Comparison of ENCODE assay signal across 8 cellular contexts in the genomic region with DNA sequence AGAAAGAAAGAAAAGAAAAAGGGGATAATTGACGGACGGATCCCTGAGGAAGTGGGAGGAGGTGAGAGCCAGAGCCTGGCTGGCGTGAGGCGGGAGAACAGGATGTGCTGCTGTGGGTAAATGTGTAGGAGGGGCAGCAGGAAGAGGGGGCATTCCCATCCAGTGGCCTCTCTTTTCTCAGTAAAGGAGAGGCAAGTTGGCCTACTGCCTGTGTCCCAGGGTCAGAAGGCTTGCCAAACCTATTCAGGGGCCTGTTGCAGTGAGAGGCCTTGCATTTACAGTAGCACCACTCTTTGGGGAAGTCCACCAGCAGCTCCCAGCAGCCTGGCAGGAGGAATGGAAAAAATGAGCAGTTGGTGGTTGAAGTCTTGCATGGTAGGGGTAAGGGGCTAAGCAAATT. TPM values are rescaled to one million over a fixed set of nuclear protein-coding genes. Genes with fewer than 3 reads are reported as not detected.
DNase-seq lines count a peak whose midpoint lies in the region; ATAC-seq and TF ChIP-seq lines count a peak whose summit lies in the region.

No MANE protein-coding gene starts in this region.

- no peaks in the 10 kb centered on the region for H3K79me2 ChIP-seq in mammary epithelial cell (ENCODE audit: insufficient read depth, low read length)

- CTCF ChIA-PET in activated CD4-positive, alpha-beta memory T cell treated with anti-CD3 and anti-CD28 coated beads for 36 hours (lab: Charles Lee) = interaction anchor here (1.0 kb wide), 1 partner anchor 18 kb away, joined by 5 read pairs; no protein-coding TSS in a partner anchor
- CTCF ChIA-PET in activated CD4-positive, alpha-beta memory T cell treated with anti-CD3 and anti-CD28 coated beads, Interleukin-2, amount 10 ng/mL, durations not matched to agents 7 days and 5 days (lab: Charles Lee) = interaction anchor here (1.3 to 1.6 kb wide), 5 partner anchors 19 to 94 kb away, joined by 3 to 4 read pairs (median 3); no protein-coding TSS in a partner anchor
- CTCF ChIA-PET in mammary epithelial cell (lab: Charles Lee; ENCODE audit: low non-redundant PET) = no interaction called here

- H3K9me3 Mint-ChIP-seq in activated CD4-positive, alpha-beta memory T cell treated with anti-CD3 and anti-CD28 coated beads for 36 hours = no peaks in the 10 kb centered on the region
- no peaks in the 10 kb centered on the region for H3K9me3 Mint-ChIP-seq in activated CD4-positive, alpha-beta memory T cell treated with anti-CD3 and anti-CD28 coated beads, Interleukin-2, amount 10 ng/mL, durations not matched to agents 7 days and 5 days

- H3K9me3 ChIP-seq in mammary epithelial cell (replicated peaks; ENCODE audit: insufficient read depth, low read length) (no peaks in the 10 kb centered on the region), thyroid gland (no peaks in the 10 kb centered on the region)

- in situ Hi-C loops in mammary epithelial cell (cut with MboI; ENCODE audit: low sequenced_read_pairs in 2 of 2) = no loop called here

- no peaks in the 10 kb centered on the region for H3K27me3 ChIP-seq in mammary epithelial cell (ENCODE audit: insufficient read depth, low read length)
- H3K27me3 ChIP-seq in thyroid gland = no peaks in the 10 kb centered on the region

- H3K4me3 ChIP-seq in mammary epithelial cell (replicated peaks in 1 of 3; ENCODE audit: insufficient read depth in 1 of 3, low read depth in 2 of 3, low read length in 3 of 3) = no peak overlapping the region
- no peak overlapping the region for H3K4me3 ChIP-seq in thyroid gland (replicated peaks in 1 of 3)

- H3K4me2 ChIP-seq in mammary epithelial cell (ENCODE audit: insufficient read depth, low read depth, low read length) = no peak overlapping the region

- no CpG with 5 or more reads among the region's 4 CpGs for WGBS in mammary epithelial cell (ENCODE audit: low coverage, missing lambda C conversion rate)
- 62% methylated on average over 4 of the region's 4 CpGs for WGBS in thyroid gland, 2 donors

- H3K36me3 ChIP-seq in mammary epithelial cell (ENCODE audit: insufficient read depth, low read length) (no peaks in the 10 kb centered on the region), thyroid gland (no peaks in the 10 kb centered on the region)

- no peak overlapping the region for H3K4me3 Mint-ChIP-seq in activated CD4-positive, alpha-beta memory T cell treated with anti-CD3 and anti-CD28 coated beads for 36 hours
- H3K4me3 Mint-ChIP-seq in activated CD4-positive, alpha-beta memory T cell treated with anti-CD3 and anti-CD28 coated beads, Interleukin-2, amount 10 ng/mL, durations not matched to agents 7 days and 5 days = no peak overlapping the region

- H3K36me3 Mint-ChIP-seq in activated CD4-positive, alpha-beta memory T cell treated with anti-CD3 and anti-CD28 coated beads for 36 hours = peaks cover 1% of the 10 kb centered on the region
- H3K36me3 Mint-ChIP-seq in activated CD4-positive, alpha-beta memory T cell treated with anti-CD3 and anti-CD28 coated beads, Interleukin-2, amount 10 ng/mL, durations not matched to agents 7 days and 5 days (ENCODE audit: low read depth) = peaks cover 9% of the 10 kb centered on the region

- dilution Hi-C loops in mammary epithelial cell (cut with HindIII; ENCODE audit: low sequenced_read_pairs) = no loop called here

- intact Hi-C loops in activated CD4-positive, alpha-beta memory T cell treated with anti-CD3 and anti-CD28 coated beads for 36 hours (cut with micrococcal nuclease) = no loop called here
- intact Hi-C loops in mammary epithelial cell (cut with micrococcal nuclease) = no loop called here
- intact Hi-C loops in thyroid gland (cut with DNase I) = no loop called here

- H3K27me3 Mint-ChIP-seq in activated CD4-positive, alpha-beta memory T cell treated with anti-CD3 and anti-CD28 coated beads for 36 hours = no peaks in the 10 kb centered on the region
- H3K27me3 Mint-ChIP-seq in activated CD4-positive, alpha-beta memory T cell treated with anti-CD3 and anti-CD28 coated beads, Interleukin-2, amount 10 ng/mL, durations not matched to agents 7 days and 5 days = no peaks in the 10 kb centered on the region

- H3K4me1 Mint-ChIP-seq in activated CD4-positive, alpha-beta memory T cell treated with anti-CD3 and anti-CD28 coated beads for 36 hours (ENCODE audit: low read depth) = peaks cover 61% of the 10 kb centered on the region
- peaks cover 58% of the 10 kb centered on the region for H3K4me1 Mint-ChIP-seq in activated CD4-positive, alpha-beta memory T cell treated with anti-CD3 and anti-CD28 coated beads, Interleukin-2, amount 10 ng/mL, durations not matched to agents 7 days and 5 days

- peak overlapping the region; percentile 72 for H3K27ac Mint-ChIP-seq in activated CD4-positive, alpha-beta memory T cell treated with anti-CD3 and anti-CD28 coated beads for 36 hours
- H3K27ac Mint-ChIP-seq in activated CD4-positive, alpha-beta memory T cell treated with anti-CD3 and anti-CD28 coated beads, Interleukin-2, amount 10 ng/mL, durations not matched to agents 7 days and 5 days = no peak overlapping the region

- POLR2A ChIA-PET in activated CD4-positive, alpha-beta memory T cell treated with anti-CD3 and anti-CD28 coated beads for 36 hours (lab: Charles Lee) = interaction anchor here (1.3 kb wide), 1 partner anchor 18 kb away, joined by 3 read pairs; no protein-coding TSS in a partner anchor
- POLR2A ChIA-PET in activated CD4-positive, alpha-beta memory T cell treated with anti-CD3 and anti-CD28 coated beads, Interleukin-2, amount 10 ng/mL, durations not matched to agents 7 days and 5 days (lab: Charles Lee) = interaction anchor here (1.0 kb wide), 1 partner anchor 31 kb away, joined by 3 read pairs; the partner anchor contains the start of gene DDIT4

- H3K4me1 ChIP-seq in mammary epithelial cell (ENCODE audit: insufficient read depth, low read length) = peaks cover 36% of the 10 kb centered on the region
- peaks cover 46 to 58% of the 10 kb centered on the region in 2 donors for H3K4me1 ChIP-seq in thyroid gland

- TF ChIP-seq CTCF in mammary epithelial cell (conservative IDR thresholded peaks at IDR 0.05 in 1 of 2, IDR thresholded peaks at IDR 0.05 in 1 of 2; ENCODE audit: extremely low read depth in 1 of 2, insufficient read depth in 1 of 2, low read depth in 1 of 2, low read length in 2 of 2) (no peak), thyroid gland (IDR thresholded peaks at IDR 0.05) (no peak)

- H3K27ac ChIP-seq in mammary epithelial cell (ENCODE audit: insufficient read depth, low read depth, low read length) (peak overlapping the region; percentile 32), thyroid gland (peak overlapping the region; percentile 57 to 73 (median 71))

- BruUV-seq in mammary epithelial cell (replicated peaks; lab: Mats Ljungman, UMichigan) = no TSS peak

- H2AFZ ChIP-seq in mammary epithelial cell (ENCODE audit: low read depth, low read length) = peak overlapping the region; percentile 75

- no peaks in the 10 kb centered on the region for H4K20me1 ChIP-seq in mammary epithelial cell (ENCODE audit: insufficient read depth, low read length)

- peak; percentile 52 for DNase-seq in activated CD4-positive, alpha-beta memory T cell treated with anti-CD3 and anti-CD28 coated beads for 36 hours
- no peak for DNase-seq in activated CD4-positive, alpha-beta memory T cell treated with anti-CD3 and anti-CD28 coated beads, Interleukin-2, amount 10 ng/mL, durations not matched to agents 7 days and 5 days
- DNase-seq in mammary epithelial cell (no peak), lung microvascular endothelial cell (ENCODE audit: low read depth in 2 of 2) (peak; percentile 70 to 89), thyroid gland (peak; percentile 35 to 52), OCI-M2 (lab: John Stamatoyannopoulos, UW; ENCODE audit: unreplicated experiment) (no peak), NCI-H128 (lab: John Stamatoyannopoulos, UW; ENCODE audit: unreplicated experiment) (no peak)

- no peak for TF ChIP-seq POLR2A in thyroid gland (IDR thresholded peaks at IDR 0.05)

- no peak for ATAC-seq in HG03097 (IDR thresholded peaks at IDR 0.05; ENCODE audit: low FRiP score, unreplicated experiment)

- peak overlapping the region; percentile 26 for H3K9ac ChIP-seq in mammary epithelial cell (ENCODE audit: insufficient read depth, low read length)

RNA-seq across cellular contexts. Expression of gene ASCC1, which starts 26.6 kb away (rescaled TPM):
- total RNA-seq in activated CD4-positive, alpha-beta memory T cell treated with anti-CD3 and anti-CD28 coated beads for 36 hours = 10 to 100 TPM; 50.9 to 52.5 TPM
- 10 to 100 TPM; 35.5 to 36.2 TPM for total RNA-seq in activated CD4-positive, alpha-beta memory T cell treated with anti-CD3 and anti-CD28 coated beads, Interleukin-2, amount 10 ng/mL, durations not matched to agents 7 days and 5 days
- 10 to 100 TPM; 40.2 to 54.5 TPM for total RNA-seq in mammary epithelial cell
- polyA plus RNA-seq in mammary epithelial cell = 36.9 TPM
- polyA minus RNA-seq in mammary epithelial cell = 24.3 TPM
- total RNA-seq in lung microvascular endothelial cell = 21.0 and 22.4 TPM in 2 replicates
- 10 to 100 TPM; 26.7 to 30.3 (median 28.1) TPM for total RNA-seq in thyroid gland

RNA-seq across cellular contexts. Expression of gene ANAPC16, which starts 26.9 kb away (rescaled TPM):
- 100 to 1,000 TPM; 119 to 122 TPM for total RNA-seq in activated CD4-positive, alpha-beta memory T cell treated with anti-CD3 and anti-CD28 coated beads for 36 hours
- total RNA-seq in activated CD4-positive, alpha-beta memory T cell treated with anti-CD3 and anti-CD28 coated beads, Interleukin-2, amount 10 ng/mL, durations not matched to agents 7 days and 5 days = 100 to 1,000 TPM in 1 of 2 experiments, 10 to 100 TPM in 1; 94.2 to 101 TPM
- total RNA-seq in mammary epithelial cell (10 to 100 TPM; 66.4 to 87.2 TPM), lung microvascular endothelial cell (38.7 and 46.4 TPM in 2 replicates), thyroid gland (100 to 1,000 TPM; 100 to 214 (median 129) TPM)
- 53.8 TPM for polyA plus RNA-seq in mammary epithelial cell
- polyA minus RNA-seq in mammary epithelial cell = 4.8 TPM

RNA-seq across cellular contexts. Expression of gene DDIT4, which starts 31.0 kb away (rescaled TPM):
- total RNA-seq in activated CD4-positive, alpha-beta memory T cell treated with anti-CD3 and anti-CD28 coated beads for 36 hours = 100 to 1,000 TPM; 637 TPM
- 100 to 1,000 TPM; 475 to 481 TPM for total RNA-seq in activated CD4-positive, alpha-beta memory T cell treated with anti-CD3 and anti-CD28 coated beads, Interleukin-2, amount 10 ng/mL, durations not matched to agents 7 days and 5 days
- total RNA-seq in mammary epithelial cell = 1,000 to 10,000 TPM in 1 of 2 donors, 100 to 1,000 TPM in 1; 772 to 1,235 TPM
- 542 TPM for polyA plus RNA-seq in mammary epithelial cell
- 521 TPM for polyA minus RNA-seq in mammary epithelial cell
- total RNA-seq in lung microvascular endothelial cell = 131 and 178 TPM in 2 replicates
- total RNA-seq in thyroid gland = 100 to 1,000 TPM in 3 of 4 donors, 10 to 100 TPM in 1; 93.0 to 309 (median 134) TPM

Comparison
In these comparisons a context has a peak if more than half of its experiments do, and no peak if none do; other contexts are left out.
1. DNase-seq: peak in activated CD4-positive, alpha-beta memory T cell treated with anti-CD3 and anti-CD28 coated beads for 36 hours (single experiment), lung microvascular endothelial cell (2 of 2) and thyroid gland (2 of 2); none in activated CD4-positive, alpha-beta memory T cell treated with anti-CD3 and anti-CD28 coated beads, Interleukin-2, amount 10 ng/mL, durations not matched to agents 7 days and 5 days (single experiment), mammary epithelial cell (single experiment), OCI-M2 (single experiment) and NCI-H128 (single experiment).